ENCODE assay signal across 11 cellular contexts in the genomic region with DNA sequence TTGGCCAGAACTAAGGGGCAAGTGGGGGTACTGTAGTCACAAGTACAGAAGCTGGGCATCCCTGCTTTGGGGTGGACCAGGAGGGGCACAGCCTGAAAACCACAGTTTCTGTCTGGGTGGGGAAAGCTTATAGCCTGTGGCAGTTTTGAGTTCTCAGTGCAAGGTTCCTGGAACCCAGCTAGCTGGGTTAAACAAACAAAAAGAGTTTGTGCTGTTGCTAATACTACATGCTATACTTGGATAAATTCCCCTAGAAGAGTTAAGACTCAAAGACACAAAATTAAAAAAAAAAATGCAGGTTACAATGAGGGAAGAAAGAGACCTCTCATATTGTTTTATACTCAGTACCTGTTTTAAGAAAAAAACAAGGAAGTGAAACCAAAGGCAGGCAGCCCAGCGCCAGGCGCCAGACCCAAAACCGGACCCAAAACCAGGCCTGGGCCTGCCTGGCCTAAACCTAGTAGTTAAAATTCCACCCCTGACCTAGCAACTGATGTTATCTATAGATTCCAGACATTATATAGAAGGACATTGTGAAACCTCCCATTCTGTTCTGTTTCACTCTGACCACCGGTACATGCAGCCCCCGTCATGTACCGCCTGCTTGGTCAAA. TPM values are rescaled to one million over a fixed set of nuclear protein-coding genes. Genes with fewer than 3 reads are reported as not detected.
A peak's percentile ranks its signal among the peaks of the same experiment; 100 is the strongest.
DNase-seq lines count a peak whose midpoint lies in the region; ATAC-seq and TF ChIP-seq lines count a peak whose summit lies in the region.
"Had no signal": no experiment of that assay in that cellular context is flagged by ENCODE, and none has a peak within 500 bp of the region (broad histone marks: within the 10 kb centered on the region; RNA-seq: fewer than 3 reads in every experiment).

No MANE protein-coding gene starts in this region.

- H4K20me1 ChIP-seq in PC-3 (ENCODE audit: low read length) = no peaks in the 10 kb centered on the region

- DNase-seq in ecto neural progenitor cell (ENCODE audit: low spot score) = no peak
- DNase-seq in left colon = no peak
- DNase-seq in PC-3 = no peak
- DNase-seq in stimulated activated naive CD4-positive, alpha-beta T cell (lab: John Stamatoyannopoulos, UW) = no peak
- DNase-seq: gastrocnemius medialis, NCI-H82, small intestine had no signal

- no peak overlapping the region for H3K9ac ChIP-seq in PC-3 (ENCODE audit: low read length)

- peaks cover 18% of the 10 kb centered on the region for H3K4me1 Mint-ChIP-seq in dendritic cell treated with granulocyte-macrophage colony-stimulating factor and Interleukin-4, amounts not matched to agents 40 ng/mL and 50 ng/mL, for 4 days (ENCODE audit: low read depth)

- POLR2A ChIA-PET in PC-3 (lab: Charles Lee; ENCODE audit: unreplicated experiment) = no interaction called here

- H2AFZ ChIP-seq in PC-3 (ENCODE audit: low read length) = no peak overlapping the region

- H3F3A ChIP-seq in PC-3 (ENCODE audit: low read length, unreplicated experiment) = no peaks in the 10 kb centered on the region

- H3K79me2 ChIP-seq in PC-3 (ENCODE audit: low read length) = no peaks in the 10 kb centered on the region

- H3K4me3 ChIP-seq in PC-3 (ENCODE audit: low read length) = no peak overlapping the region
- H3K4me3 ChIP-seq: gastrocnemius medialis had no signal

- no peak overlapping the region for H3K27ac ChIP-seq in PC-3 (ENCODE audit: low read length)
- H3K27ac ChIP-seq: gastrocnemius medialis had no signal

- ATAC-seq in GM18873 (IDR thresholded peaks at IDR 0.05; ENCODE audit: low FRiP score, unreplicated experiment) (peak; percentile 86), GM21619 (IDR thresholded peaks at IDR 0.05; ENCODE audit: unreplicated experiment) (peak; percentile 77), HG03432 (IDR thresholded peaks at IDR 0.05; ENCODE audit: unreplicated experiment) (peak; percentile 84), left colon (no peak), PC-3 (no peak)
- ATAC-seq: gastrocnemius medialis had no signal

- no peaks in the 10 kb centered on the region for H3K27me3 Mint-ChIP-seq in dendritic cell treated with granulocyte-macrophage colony-stimulating factor and Interleukin-4, amounts not matched to agents 40 ng/mL and 50 ng/mL, for 4 days

- no peaks in the 10 kb centered on the region for H3K9me3 Mint-ChIP-seq in dendritic cell treated with granulocyte-macrophage colony-stimulating factor and Interleukin-4, amounts not matched to agents 40 ng/mL and 50 ng/mL, for 4 days

- H3K36me3 Mint-ChIP-seq in dendritic cell treated with granulocyte-macrophage colony-stimulating factor and Interleukin-4, amounts not matched to agents 40 ng/mL and 50 ng/mL, for 4 days (ENCODE audit: low read depth) = peaks cover 55% of the 10 kb centered on the region

- no peaks in the 10 kb centered on the region for H3K4me1 ChIP-seq in PC-3 (ENCODE audit: insufficient read depth, low read length)
- H3K4me1 ChIP-seq: gastrocnemius medialis had no signal

- peak overlapping the region; percentile 16 for H3K27ac Mint-ChIP-seq in dendritic cell treated with granulocyte-macrophage colony-stimulating factor and Interleukin-4, amounts not matched to agents 40 ng/mL and 50 ng/mL, for 4 days

- H3K36me3 ChIP-seq in PC-3 (ENCODE audit: low read depth, low read length) = no peaks in the 10 kb centered on the region
- H3K36me3 ChIP-seq: gastrocnemius medialis had no signal

- no peaks in the 10 kb centered on the region for H3K9me2 ChIP-seq in PC-3 (replicated peaks; ENCODE audit: low read length)

- H3K27me3 ChIP-seq in PC-3 (ENCODE audit: low read length) = no peaks in the 10 kb centered on the region
- H3K27me3 ChIP-seq: gastrocnemius medialis had no signal

- H3K4me3 Mint-ChIP-seq in dendritic cell treated with granulocyte-macrophage colony-stimulating factor and Interleukin-4, amounts not matched to agents 40 ng/mL and 50 ng/mL, for 4 days = no peak overlapping the region

- intact Hi-C loops in dendritic cell treated with granulocyte-macrophage colony-stimulating factor and Interleukin-4, amounts not matched to agents 40 ng/mL and 50 ng/mL, for 4 days (cut with micrococcal nuclease) = no loop called here
- intact Hi-C loops in left colon (cut with DNase I, micrococcal nuclease) (no loop called here), PC-3 (cut with micrococcal nuclease) (no loop called here)

- no TSS peak for BruUV-seq in PC-3 (replicated peaks; lab: Mats Ljungman, UMichigan)

- H3K9me3 ChIP-seq in PC-3 (ENCODE audit: low read length) = no peaks in the 10 kb centered on the region
- H3K9me3 ChIP-seq: gastrocnemius medialis had no signal

- no peak overlapping the region for H3K4me2 ChIP-seq in PC-3 (ENCODE audit: low read length)

- no peak for TF ChIP-seq CTCF in PC-3 (conservative IDR thresholded peaks at IDR 0.05; ENCODE audit: low read depth, low read length)

- CTCF ChIA-PET in PC-3 (lab: Charles Lee) = no interaction called here

RNA-seq across cellular contexts. Expression of gene SLC2A9, which starts 50.8 kb away (rescaled TPM):
- total RNA-seq in left colon (1 to 10 TPM; 5.1 to 5.2 TPM), PC-3 (2014; rRNA removed) (0.11 TPM in 1 of 2 replicates, not detected in the other)

Comparison
In these comparisons a context has a peak if more than half of its experiments do, and no peak if none do; other contexts are left out.
1. ATAC-seq: peak in GM18873 (single experiment), GM21619 (single experiment) and HG03432 (single experiment); none in left colon (single experiment) and PC-3 (single experiment).